In the genomic region with DNA sequence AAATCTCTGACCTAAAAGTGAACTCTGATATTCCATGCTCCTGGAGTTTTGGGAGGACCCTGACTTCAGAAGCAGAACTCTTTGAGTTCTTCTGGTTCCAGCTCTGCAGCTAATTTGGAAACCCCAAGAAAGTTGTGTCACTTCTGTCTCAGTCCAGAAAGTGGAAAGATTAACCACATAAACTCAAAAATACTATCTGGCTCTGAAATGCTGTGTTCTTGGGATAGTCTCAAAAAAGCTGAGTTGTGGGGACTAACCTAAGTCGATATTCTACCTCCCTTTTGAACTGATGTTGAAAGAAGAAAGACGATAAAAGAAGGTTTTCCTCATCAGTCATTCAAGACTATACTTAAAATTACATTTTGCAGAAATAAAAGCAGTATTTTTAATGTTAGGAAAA, we compare ENCODE assay signal across 1 cellular context.
TF ChIP-seq lines count a peak whose summit lies in the region.

No MANE protein-coding gene starts in this region.

TF ChIP-seq in K562, 482 proteins besides CTCF, POLR2A, EP300 and RAD21 (continued from another document):
- TF ChIP-seq, protein P1, sequence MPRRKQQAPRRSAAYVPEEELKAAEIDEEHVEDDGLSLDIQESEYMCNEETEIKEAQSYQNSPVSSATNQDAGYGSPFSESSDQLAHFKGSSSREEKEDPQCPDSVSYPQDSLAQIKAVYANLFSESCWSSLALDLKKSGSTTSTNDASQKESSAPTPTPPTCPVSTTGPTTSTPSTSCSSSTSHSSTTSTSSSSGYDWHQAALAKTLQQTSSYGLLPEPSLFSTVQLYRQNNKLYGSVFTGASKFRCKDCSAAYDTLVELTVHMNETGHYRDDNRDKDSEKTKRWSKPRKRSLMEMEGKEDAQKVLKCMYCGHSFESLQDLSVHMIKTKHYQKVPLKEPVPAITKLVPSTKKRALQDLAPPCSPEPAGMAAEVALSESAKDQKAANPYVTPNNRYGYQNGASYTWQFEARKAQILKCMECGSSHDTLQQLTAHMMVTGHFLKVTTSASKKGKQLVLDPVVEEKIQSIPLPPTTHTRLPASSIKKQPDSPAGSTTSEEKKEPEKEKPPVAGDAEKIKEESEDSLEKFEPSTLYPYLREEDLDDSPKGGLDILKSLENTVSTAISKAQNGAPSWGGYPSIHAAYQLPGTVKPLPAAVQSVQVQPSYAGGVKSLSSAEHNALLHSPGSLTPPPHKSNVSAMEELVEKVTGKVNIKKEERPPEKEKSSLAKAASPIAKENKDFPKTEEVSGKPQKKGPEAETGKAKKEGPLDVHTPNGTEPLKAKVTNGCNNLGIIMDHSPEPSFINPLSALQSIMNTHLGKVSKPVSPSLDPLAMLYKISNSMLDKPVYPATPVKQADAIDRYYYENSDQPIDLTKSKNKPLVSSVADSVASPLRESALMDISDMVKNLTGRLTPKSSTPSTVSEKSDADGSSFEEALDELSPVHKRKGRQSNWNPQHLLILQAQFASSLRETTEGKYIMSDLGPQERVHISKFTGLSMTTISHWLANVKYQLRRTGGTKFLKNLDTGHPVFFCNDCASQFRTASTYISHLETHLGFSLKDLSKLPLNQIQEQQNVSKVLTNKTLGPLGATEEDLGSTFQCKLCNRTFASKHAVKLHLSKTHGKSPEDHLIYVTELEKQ (CRISPR knock-in tag; IDR thresholded peaks at IDR 0.05): no peak
- TF ChIP-seq ZBTB17 (CRISPR knock-in tag; IDR thresholded peaks at IDR 0.05) (no peak), ZBTB12 (CRISPR knock-in tag; IDR thresholded peaks at IDR 0.05) (no peak), TRIM24 (IDR thresholded peaks at IDR 0.05) (no peak), ZNF146 (CRISPR knock-in tag; IDR thresholded peaks at IDR 0.05; ENCODE audit: unreplicated experiment) (no peak), PRDM10 (IDR thresholded peaks at IDR 0.05; ENCODE audit: partially characterized antibody) (no peak), RAD51 (IDR thresholded peaks at IDR 0.05; ENCODE audit: borderline replicate concordance, low read depth) (no peak), ZNF449 (CRISPR knock-in tag; IDR thresholded peaks at IDR 0.05) (no peak), ADNP (tag; IDR thresholded peaks at IDR 0.05) (no peak)
TF ChIP-seq in K562: peak in this region for 0.
